23 cellular contexts compared by ENCODE assay signal in the genomic region with DNA sequence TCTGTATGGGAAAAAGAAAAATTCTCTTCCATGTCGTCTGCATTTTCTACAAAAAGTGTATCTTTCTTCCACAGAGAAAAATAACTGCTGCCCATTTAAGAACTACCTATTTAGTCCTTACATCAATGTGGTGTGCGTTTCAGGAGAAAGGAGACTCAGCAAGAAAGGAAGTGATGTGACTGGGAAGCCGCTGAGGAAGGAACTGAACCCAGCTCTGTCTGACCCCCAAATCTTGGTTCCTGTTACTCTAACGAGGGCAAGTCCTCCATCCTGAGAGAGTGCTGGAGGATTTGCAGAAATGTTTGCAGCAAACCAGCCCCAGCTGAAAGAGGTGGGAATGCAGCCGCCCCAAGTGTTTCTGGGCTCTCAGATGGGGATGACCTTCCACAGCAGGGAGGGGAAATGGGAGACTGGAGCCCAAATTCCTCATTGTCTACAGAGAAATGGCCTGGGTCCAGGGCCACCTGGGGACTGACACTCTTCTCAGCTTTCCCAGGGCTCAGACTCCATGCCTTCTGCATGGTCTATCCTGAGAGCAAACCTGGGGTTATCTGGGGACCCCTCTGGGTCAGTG. TPM values are rescaled to one million over a fixed set of nuclear protein-coding genes. Genes with fewer than 3 reads are reported as not detected.
DNase-seq lines count a peak whose midpoint lies in the region; ATAC-seq, FAIRE-seq and TF ChIP-seq lines count a peak whose summit lies in the region.
"Had no signal": no experiment of that assay in that cellular context is flagged by ENCODE, and none has a peak within 500 bp of the region (broad histone marks: within the 10 kb centered on the region; RNA-seq: fewer than 3 reads in every experiment).

No MANE protein-coding gene starts in this region.

- H3K27ac ChIP-seq in right lobe of liver, result no peak overlapping the region
- H3K27ac ChIP-seq in HepG2 (ENCODE audit: extremely low read length, insufficient read depth, low read length), result no peak overlapping the region
- H3K27ac ChIP-seq: cardiac muscle cell, epithelial cell of prostate, parathyroid adenoma, PC-9 had no signal

- 35% methylated on average over 4 of the region's 5 CpGs for WGBS in right lobe of liver (ENCODE audit: insufficient coverage, low coverage, low lambda C conversion rate, missing lambda C conversion rate)
- WGBS in HepG2 (ENCODE audit: low lambda C conversion rate), result 38% methylated on average over 5 of the region's 5 CpGs

- peak in 3 of 4 donors; percentile 12 to 28 (median 15) for ATAC-seq in right lobe of liver
- no peak for ATAC-seq in HepG2
- ATAC-seq in HG03280 (IDR thresholded peaks at IDR 0.05; ENCODE audit: unreplicated experiment), result no peak
- ATAC-seq: heart left ventricle, natural killer cell, sciatic nerve had no signal

- intact Hi-C loops in right lobe of liver (cut with DNase I) (no loop called here), HepG2 (cut with micrococcal nuclease; ENCODE audit: unreplicated experiment) (no loop called here)
- intact Hi-C loops in dendritic cell treated with granulocyte-macrophage colony-stimulating factor and Interleukin-4, amounts not matched to agents 40 ng/mL and 50 ng/mL, for 4 days (cut with micrococcal nuclease), result no loop called here

- no peaks in the 10 kb centered on the region for H3K79me2 ChIP-seq in HepG2 (ENCODE audit: insufficient read depth, low read length)
- H3K79me2 ChIP-seq: parathyroid adenoma had no signal

- TF ChIP-seq CTCF in right lobe of liver (IDR thresholded peaks at IDR 0.05) (no peak), HepG2 (CRISPR knock-in tag; IDR thresholded peaks at IDR 0.05) (no peak), osteocyte (IDR thresholded peaks at IDR 0.05) (no peak)

- FAIRE-seq in HepG2 (lab: Jason Lieb, UNC), result no peak

- CTCF ChIA-PET in HepG2 (lab: Yijun Ruan, JAX; ENCODE audit: low intra/inter-chr PET ratio, low total read pairs), result no interaction called here

- H3K4me1 ChIP-seq in right lobe of liver (no peaks in the 10 kb centered on the region), HepG2 (ENCODE audit: insufficient read depth, low read length) (peaks cover 26% of the 10 kb centered on the region)
- H3K4me1 ChIP-seq: parathyroid adenoma had no signal

- H3K27me3 ChIP-seq in right lobe of liver, result no peaks in the 10 kb centered on the region
- no peaks in the 10 kb centered on the region; a peak in 1 of 5 replicates for H3K27me3 ChIP-seq in HepG2 (ENCODE audit: control insufficient read depth in 1 of 2, insufficient read depth in 2 of 2, low read length in 2 of 2)
- H3K27me3 ChIP-seq: cardiac muscle cell, heart left ventricle, MG63 had no signal

- no peaks in the 10 kb centered on the region for H3K27me3 Mint-ChIP-seq in dendritic cell treated with granulocyte-macrophage colony-stimulating factor and Interleukin-4, amounts not matched to agents 40 ng/mL and 50 ng/mL, for 4 days
- H3K27me3 Mint-ChIP-seq in osteocyte (ENCODE audit: unreplicated experiment), result peaks cover 5% of the 10 kb centered on the region
- H3K27me3 Mint-ChIP-seq: activated T-cell treated with anti-CD3 and anti-CD28 coated beads, Interleukin-2, amount 50 U/mL, for 24 hours; CD4-positive, alpha-beta T cell had no signal

- TF ChIP-seq RAD21 in HepG2 (CRISPR knock-in tag; IDR thresholded peaks at IDR 0.05), result no peak

- no peak overlapping the region for H2AFZ ChIP-seq in HepG2 (ENCODE audit: low read length)
- H2AFZ ChIP-seq: parathyroid adenoma, PC-9 had no signal

- H4K20me1 ChIP-seq in HepG2 (ENCODE audit: insufficient read depth, low read length), result no peaks in the 10 kb centered on the region

- H3K36me3 ChIP-seq in right lobe of liver (no peaks in the 10 kb centered on the region), HepG2 (replicated peaks in 1 of 2; ENCODE audit: control insufficient read depth in 1 of 2, insufficient read depth in 2 of 2, low read length in 2 of 2) (no peaks in the 10 kb centered on the region)
- H3K36me3 ChIP-seq: cardiac muscle cell, heart left ventricle, MG63 had no signal

- peak overlapping the region; percentile 66 for H3K27ac Mint-ChIP-seq in dendritic cell treated with granulocyte-macrophage colony-stimulating factor and Interleukin-4, amounts not matched to agents 40 ng/mL and 50 ng/mL, for 4 days
- H3K27ac Mint-ChIP-seq in osteocyte (ENCODE audit: unreplicated experiment), result no peak overlapping the region
- H3K27ac Mint-ChIP-seq: activated T-cell treated with anti-CD3 and anti-CD28 coated beads, Interleukin-2, amount 50 U/mL, for 24 hours; CD4-positive, alpha-beta T cell; natural killer cell had no signal

- no peak overlapping the region for H3K4me3 Mint-ChIP-seq in dendritic cell treated with granulocyte-macrophage colony-stimulating factor and Interleukin-4, amounts not matched to agents 40 ng/mL and 50 ng/mL, for 4 days
- H3K4me3 Mint-ChIP-seq in osteocyte (ENCODE audit: unreplicated experiment), result no peak overlapping the region
- H3K4me3 Mint-ChIP-seq: activated T-cell treated with anti-CD3 and anti-CD28 coated beads, Interleukin-2, amount 50 U/mL, for 24 hours; CD4-positive, alpha-beta T cell; natural killer cell had no signal

- TF ChIP-seq EP300 in HepG2 (IDR thresholded peaks at IDR 0.05; ENCODE audit: low read depth in 2 of 2, low read length in 2 of 2) (no peak), HepG2 (CRISPR knock-in tag; IDR thresholded peaks at IDR 0.05; ENCODE audit: borderline replicate concordance) (no peak)

- H3K4me1 Mint-ChIP-seq in dendritic cell treated with granulocyte-macrophage colony-stimulating factor and Interleukin-4, amounts not matched to agents 40 ng/mL and 50 ng/mL, for 4 days (ENCODE audit: low read depth), result peaks cover 49% of the 10 kb centered on the region
- no peaks in the 10 kb centered on the region for H3K4me1 Mint-ChIP-seq in osteocyte (ENCODE audit: unreplicated experiment)
- H3K4me1 Mint-ChIP-seq: natural killer cell had no signal

- H3K36me3 Mint-ChIP-seq in dendritic cell treated with granulocyte-macrophage colony-stimulating factor and Interleukin-4, amounts not matched to agents 40 ng/mL and 50 ng/mL, for 4 days (ENCODE audit: low read depth), result no peaks in the 10 kb centered on the region
- no peaks in the 10 kb centered on the region for H3K36me3 Mint-ChIP-seq in osteocyte (ENCODE audit: unreplicated experiment)
- H3K36me3 Mint-ChIP-seq: natural killer cell had no signal

- no TSS peak for BruUV-seq in HepG2 (replicated peaks; lab: Mats Ljungman, UMichigan)

- no peak overlapping the region for H3K4me2 ChIP-seq in HepG2 (ENCODE audit: low read depth, low read length)
- H3K4me2 ChIP-seq: PC-9 had no signal

- POLR2A ChIA-PET in HepG2 (lab: Yijun Ruan, JAX), result no interaction called here

- DNase-seq in right lobe of liver (no peak), HepG2 (ENCODE audit: low spot score) (no peak), MV-4-11 (lab: John Stamatoyannopoulos, UW) (peak; percentile 51), D341Med (ENCODE audit: low spot score) (no peak), osteocyte (ENCODE audit: extremely low spot score, unreplicated experiment) (no peak)
- DNase-seq: activated CD4-positive, alpha-beta T cell treated with anti-CD3 and anti-CD28 coated beads, Interleukin-2, amount 50 U/mL, for 48 hours; activated naive CD4-positive, alpha-beta T cell treated with Interleukin-2 at 50 U/mL for 16 hours; activated T-cell treated with anti-CD3 and anti-CD28 coated beads, Interleukin-2, amount 50 U/mL, for 24 hours; anterior cingulate cortex; CD4-positive, alpha-beta T cell; heart left ventricle; MG63; natural killer cell; NCI-H1694 treated with DMSO at 0.1 percent for 48 hours; PC-9; SHP77 had no signal

- H3K9me3 ChIP-seq in right lobe of liver (no peaks in the 10 kb centered on the region), HepG2 (ENCODE audit: low read length) (no peaks in the 10 kb centered on the region)
- H3K9me3 ChIP-seq: heart left ventricle, MG63 had no signal

- H3K9ac ChIP-seq in HepG2 (ENCODE audit: insufficient read depth, low read depth, low read length), result no peak overlapping the region
- H3K9ac ChIP-seq: parathyroid adenoma had no signal

- H3K4me3 ChIP-seq in right lobe of liver (no peak overlapping the region), HepG2 (replicated peaks in 1 of 3; ENCODE audit: insufficient read depth in 1 of 3, low read depth in 2 of 3, low read length in 3 of 3) (no peak overlapping the region)
- H3K4me3 ChIP-seq: cardiac muscle cell, heart left ventricle, MG63, PC-9 had no signal

- H3K9me3 Mint-ChIP-seq in dendritic cell treated with granulocyte-macrophage colony-stimulating factor and Interleukin-4, amounts not matched to agents 40 ng/mL and 50 ng/mL, for 4 days, result no peaks in the 10 kb centered on the region
- no peaks in the 10 kb centered on the region for H3K9me3 Mint-ChIP-seq in osteocyte (ENCODE audit: unreplicated experiment)
- H3K9me3 Mint-ChIP-seq: activated T-cell treated with anti-CD3 and anti-CD28 coated beads, Interleukin-2, amount 50 U/mL, for 24 hours; CD4-positive, alpha-beta T cell; natural killer cell had no signal

- TF ChIP-seq POLR2A in right lobe of liver (IDR thresholded peaks at IDR 0.05) (no peak), HepG2 (IDR thresholded peaks at IDR 0.05; ENCODE audit: insufficient read depth in 1 of 2, low read depth in 2 of 2, low read length in 2 of 2) (no peak)

- in situ Hi-C loops in HepG2 (cut with HindIII; ENCODE audit: extremely low pct_ligation_motif_present, low pct_unique_long_range_greater_than_20kb), result no loop called here

RNA-seq across cellular contexts. Expression of a gene that starts 6.7 kb away (rescaled TPM):
- total RNA-seq in right lobe of liver, result 100 to 1,000 TPM; 102 to 193 (median 126) TPM
- total RNA-seq in HepG2 (2016; rRNA removed; fragmentation: Illumina TruSeq; extraction: Trizol), result 95.5 and 156 TPM in 2 replicates
- total RNA-seq in HepG2 (2016; cell fraction: cytosol; rRNA removed; fragmentation: Illumina TruSeq; extraction: Trizol; ENCODE audit: low read depth), result 31.1 and 43.3 TPM in 2 replicates
- 92.5 and 153 TPM in 2 replicates for total RNA-seq in HepG2 (2016; cell fraction: insoluble cytoplasmic fraction; rRNA removed; fragmentation: Illumina TruSeq; extraction: Trizol)
- 74.8 and 84.9 TPM in 2 replicates for total RNA-seq in HepG2 (2016; cell fraction: membrane; rRNA removed; fragmentation: Illumina TruSeq; extraction: Trizol)
- 133 and 164 TPM in 2 replicates for total RNA-seq in HepG2 (2016; cell fraction: nucleus; rRNA removed; fragmentation: Illumina TruSeq; extraction: Trizol)
- 35.3 and 49.8 TPM in 2 replicates for polyA plus RNA-seq in HepG2 (2011; rRNA removed)
- 26.8 and 37.8 TPM in 2 replicates for polyA plus RNA-seq in HepG2 (2011; cell fraction: cytosol; rRNA removed)
- 18.9 and 25.8 TPM in 2 replicates for polyA plus RNA-seq in HepG2 (2011; cell fraction: nucleus; rRNA removed)
- polyA plus RNA-seq in HepG2 (2012), result 53.8 and 55.5 TPM in 2 replicates
- polyA plus RNA-seq in HepG2 (2016; cell fraction: cytosol; fragmentation: Illumina TruSeq; extraction: Trizol; ENCODE audit: low read depth), result 50.6 and 60.4 TPM in 2 replicates
- polyA plus RNA-seq in HepG2 (2016; cell fraction: insoluble cytoplasmic fraction; fragmentation: Illumina TruSeq; extraction: Trizol; ENCODE audit: low read depth), result 79.3 and 82.1 TPM in 2 replicates
- 61.3 and 75.0 TPM in 2 replicates for polyA plus RNA-seq in HepG2 (2016; cell fraction: membrane; fragmentation: Illumina TruSeq; extraction: Trizol; ENCODE audit: low read depth)
- 177 and 196 TPM in 2 replicates for polyA plus RNA-seq in HepG2 (2016; cell fraction: nucleus; fragmentation: Illumina TruSeq; extraction: Trizol; ENCODE audit: insufficient read depth, low read depth)
- polyA minus RNA-seq in HepG2 (2011; rRNA and poly(A)+ RNA removed; ENCODE audit: low replicate concordance), result 39.9 and 58.9 TPM in 2 replicates
- polyA minus RNA-seq in HepG2 (2011; cell fraction: cytosol; rRNA and poly(A)+ RNA removed), result 37.0 and 60.4 TPM in 2 replicates
- 19.3 and 30.8 TPM in 2 replicates for polyA minus RNA-seq in HepG2 (2011; cell fraction: nucleus; rRNA and poly(A)+ RNA removed)
- 129 TPM in 2 replicates for total RNA-seq in osteocyte

RNA-seq across cellular contexts. Expression of a gene that starts 30.0 kb away (rescaled TPM):
- total RNA-seq in right lobe of liver (10 to 100 TPM in 1 of 6 experiments, 1 to 10 TPM in 5; 4.7 to 10.2 (median 6.6) TPM), HepG2 (2016; rRNA removed; fragmentation: Illumina TruSeq; extraction: Trizol) (19.6 and 30.7 TPM in 2 replicates), osteocyte (26.8 and 27.9 TPM in 2 replicates)
- total RNA-seq in HepG2 (2016; cell fraction: cytosol; rRNA removed; fragmentation: Illumina TruSeq; extraction: Trizol; ENCODE audit: low read depth), result 4.9 and 5.2 TPM in 2 replicates
- total RNA-seq in HepG2 (2016; cell fraction: insoluble cytoplasmic fraction; rRNA removed; fragmentation: Illumina TruSeq; extraction: Trizol), result 20.3 and 28.2 TPM in 2 replicates
- 13.5 and 13.6 TPM in 2 replicates for total RNA-seq in HepG2 (2016; cell fraction: membrane; rRNA removed; fragmentation: Illumina TruSeq; extraction: Trizol)
- total RNA-seq in HepG2 (2016; cell fraction: nucleus; rRNA removed; fragmentation: Illumina TruSeq; extraction: Trizol), result 15.8 and 19.8 TPM in 2 replicates
- 18.6 and 19.7 TPM in 2 replicates for polyA plus RNA-seq in HepG2 (2011; rRNA removed)
- polyA plus RNA-seq in HepG2 (2011; cell fraction: cytosol; rRNA removed), result 14.9 and 17.8 TPM in 2 replicates
- polyA plus RNA-seq in HepG2 (2011; cell fraction: nucleus; rRNA removed), result 19.3 and 19.7 TPM in 2 replicates
- polyA plus RNA-seq in HepG2 (2012), result 16.7 and 17.6 TPM in 2 replicates
- polyA plus RNA-seq in HepG2 (2016; cell fraction: cytosol; fragmentation: Illumina TruSeq; extraction: Trizol; ENCODE audit: low read depth), result 3.8 and 4.1 TPM in 2 replicates
- polyA plus RNA-seq in HepG2 (2016; cell fraction: insoluble cytoplasmic fraction; fragmentation: Illumina TruSeq; extraction: Trizol; ENCODE audit: low read depth), result 27.6 and 27.9 TPM in 2 replicates
- polyA plus RNA-seq in HepG2 (2016; cell fraction: membrane; fragmentation: Illumina TruSeq; extraction: Trizol; ENCODE audit: low read depth), result 9.0 TPM in 2 replicates
- 25.6 and 26.1 TPM in 2 replicates for polyA plus RNA-seq in HepG2 (2016; cell fraction: nucleus; fragmentation: Illumina TruSeq; extraction: Trizol; ENCODE audit: insufficient read depth, low read depth)
- 27.6 and 29.3 TPM in 2 replicates for polyA minus RNA-seq in HepG2 (2011; rRNA and poly(A)+ RNA removed; ENCODE audit: low replicate concordance)
- 14.1 and 15.8 TPM in 2 replicates for polyA minus RNA-seq in HepG2 (2011; cell fraction: cytosol; rRNA and poly(A)+ RNA removed)
- polyA minus RNA-seq in HepG2 (2011; cell fraction: nucleus; rRNA and poly(A)+ RNA removed), result 11.6 and 11.8 TPM in 2 replicates

RNA-seq across cellular contexts. Expression of a gene that starts 39.8 kb away (rescaled TPM):
- total RNA-seq in right lobe of liver (under 1 TPM in 1 of 6 experiments, not detected in 5; 0.26 TPM), HepG2 (2016; rRNA removed; fragmentation: Illumina TruSeq; extraction: Trizol) (not detected in 2 replicates), osteocyte (not detected in 2 replicates)
- total RNA-seq in HepG2 (2016; cell fraction: cytosol; rRNA removed; fragmentation: Illumina TruSeq; extraction: Trizol; ENCODE audit: low read depth), result not detected in 2 replicates
- total RNA-seq in HepG2 (2016; cell fraction: insoluble cytoplasmic fraction; rRNA removed; fragmentation: Illumina TruSeq; extraction: Trizol), result not detected in 2 replicates
- not detected in 2 replicates for total RNA-seq in HepG2 (2016; cell fraction: membrane; rRNA removed; fragmentation: Illumina TruSeq; extraction: Trizol)
- total RNA-seq in HepG2 (2016; cell fraction: nucleus; rRNA removed; fragmentation: Illumina TruSeq; extraction: Trizol), result not detected in 2 replicates
- not detected in 2 replicates for polyA plus RNA-seq in HepG2 (2011; rRNA removed)
- polyA plus RNA-seq in HepG2 (2011; cell fraction: cytosol; rRNA removed), result 0.03 and 0.04 TPM in 2 replicates
- not detected in 2 replicates for polyA plus RNA-seq in HepG2 (2011; cell fraction: nucleus; rRNA removed)
- polyA plus RNA-seq in HepG2 (2012), result 0.07 TPM in 1 of 2 replicates, not detected in the other
- not detected in 2 replicates for polyA plus RNA-seq in HepG2 (2016; cell fraction: cytosol; fragmentation: Illumina TruSeq; extraction: Trizol; ENCODE audit: low read depth)
- polyA plus RNA-seq in HepG2 (2016; cell fraction: insoluble cytoplasmic fraction; fragmentation: Illumina TruSeq; extraction: Trizol; ENCODE audit: low read depth), result not detected in 2 replicates
- polyA plus RNA-seq in HepG2 (2016; cell fraction: membrane; fragmentation: Illumina TruSeq; extraction: Trizol; ENCODE audit: low read depth), result not detected in 2 replicates
- polyA plus RNA-seq in HepG2 (2016; cell fraction: nucleus; fragmentation: Illumina TruSeq; extraction: Trizol; ENCODE audit: insufficient read depth, low read depth), result not detected in 2 replicates
- 0.22 TPM in 1 of 2 replicates, not detected in the other for polyA minus RNA-seq in HepG2 (2011; rRNA and poly(A)+ RNA removed; ENCODE audit: low replicate concordance)
- polyA minus RNA-seq in HepG2 (2011; cell fraction: cytosol; rRNA and poly(A)+ RNA removed), result not detected in 2 replicates
- not detected in 2 replicates for polyA minus RNA-seq in HepG2 (2011; cell fraction: nucleus; rRNA and poly(A)+ RNA removed)
- total RNA-seq: cardiac muscle cell, dermis microvascular lymphatic vessel endothelial cell, natural killer cell, PC-9 had no signal
- polyA plus RNA-seq: cardiac muscle cell had no signal

RNA-seq across cellular contexts. Expression of a gene that starts 45.4 kb away (rescaled TPM):
- 100 to 1,000 TPM in 5 of 6 experiments, 10 to 100 TPM in 1; 94.1 to 172 (median 156) TPM for total RNA-seq in right lobe of liver
- total RNA-seq in HepG2 (2016; rRNA removed; fragmentation: Illumina TruSeq; extraction: Trizol), result 22.4 and 27.7 TPM in 2 replicates
- total RNA-seq in HepG2 (2016; cell fraction: cytosol; rRNA removed; fragmentation: Illumina TruSeq; extraction: Trizol; ENCODE audit: low read depth), result 6.0 and 6.3 TPM in 2 replicates
- 23.1 and 29.1 TPM in 2 replicates for total RNA-seq in HepG2 (2016; cell fraction: insoluble cytoplasmic fraction; rRNA removed; fragmentation: Illumina TruSeq; extraction: Trizol)
- 9.4 and 9.6 TPM in 2 replicates for total RNA-seq in HepG2 (2016; cell fraction: membrane; rRNA removed; fragmentation: Illumina TruSeq; extraction: Trizol)
- 15.4 and 17.9 TPM in 2 replicates for total RNA-seq in HepG2 (2016; cell fraction: nucleus; rRNA removed; fragmentation: Illumina TruSeq; extraction: Trizol)
- 17.4 and 25.4 TPM in 2 replicates for polyA plus RNA-seq in HepG2 (2011; rRNA removed)
- 18.0 and 24.2 TPM in 2 replicates for polyA plus RNA-seq in HepG2 (2011; cell fraction: cytosol; rRNA removed)
- polyA plus RNA-seq in HepG2 (2011; cell fraction: nucleus; rRNA removed), result 56.5 and 57.9 TPM in 2 replicates
- polyA plus RNA-seq in HepG2 (2012), result 16.1 and 18.5 TPM in 2 replicates
- polyA plus RNA-seq in HepG2 (2016; cell fraction: cytosol; fragmentation: Illumina TruSeq; extraction: Trizol; ENCODE audit: low read depth), result 4.5 and 4.6 TPM in 2 replicates
- 17.0 and 22.0 TPM in 2 replicates for polyA plus RNA-seq in HepG2 (2016; cell fraction: insoluble cytoplasmic fraction; fragmentation: Illumina TruSeq; extraction: Trizol; ENCODE audit: low read depth)
- polyA plus RNA-seq in HepG2 (2016; cell fraction: membrane; fragmentation: Illumina TruSeq; extraction: Trizol; ENCODE audit: low read depth), result 5.6 and 5.7 TPM in 2 replicates
- polyA plus RNA-seq in HepG2 (2016; cell fraction: nucleus; fragmentation: Illumina TruSeq; extraction: Trizol; ENCODE audit: insufficient read depth, low read depth), result 30.9 and 31.9 TPM in 2 replicates
- 6.9 and 23.2 TPM in 2 replicates for polyA minus RNA-seq in HepG2 (2011; rRNA and poly(A)+ RNA removed; ENCODE audit: low replicate concordance)
- polyA minus RNA-seq in HepG2 (2011; cell fraction: cytosol; rRNA and poly(A)+ RNA removed), result 15.2 and 16.1 TPM in 2 replicates
- polyA minus RNA-seq in HepG2 (2011; cell fraction: nucleus; rRNA and poly(A)+ RNA removed), result 9.3 and 10.6 TPM in 2 replicates
- 4.6 and 4.9 TPM in 2 replicates for total RNA-seq in osteocyte

Comparison
In these comparisons a context has a peak if more than half of its experiments do, and no peak if none do; other contexts are left out.
1. ATAC-seq: peak in right lobe of liver (3 of 4); none in HepG2 (single experiment) and HG03280 (single experiment).